Comparison of ENCODE assay signal across 9 cellular contexts in genomic region chr3:148379763-148380162, GRCh38.
DNase-seq lines count a peak whose midpoint lies in the region; ATAC-seq, FAIRE-seq and TF ChIP-seq lines count a peak whose summit lies in the region.
"Had no signal": no experiment of that assay in that cellular context is flagged by ENCODE, and none has a peak within 500 bp of the region (broad histone marks: within the 10 kb centered on the region; RNA-seq: fewer than 3 reads in every experiment).

No MANE protein-coding gene starts in this region.

- no peak overlapping the region for H3K9ac ChIP-seq in DND-41 (ENCODE audit: low read depth, low read length)

- FAIRE-seq in RCC 7860 (lab: Jason Lieb, UNC): peak; percentile 38

- ATAC-seq in DND-41 (ENCODE audit: insufficient read depth, low read depth): peak; percentile 42; the same call in 1 of the 3 replicates
- ATAC-seq in GM21360 (IDR thresholded peaks at IDR 0.05; ENCODE audit: unreplicated experiment): peak; percentile 98
- ATAC-seq in HG03460 (IDR thresholded peaks at IDR 0.05; ENCODE audit: unreplicated experiment): peak; percentile 87

- TF ChIP-seq CTCF in DND-41 (IDR thresholded peaks at IDR 0.05; ENCODE audit: borderline replicate concordance, extremely low read depth, low read length, poor library complexity, severe bottlenecking) (peak; percentile 47), fibroblast of the aortic adventitia (IDR thresholded peaks at IDR 0.05; ENCODE audit: insufficient read depth, low read length) (peak; percentile 66)

- no peaks in the 10 kb centered on the region for H3K9me3 ChIP-seq in DND-41 (ENCODE audit: insufficient read depth, low read length, severe bottlenecking)

- H3K4me2 ChIP-seq in DND-41 (ENCODE audit: insufficient read depth, low read length): no peak overlapping the region

- no peaks in the 10 kb centered on the region for H3K36me3 ChIP-seq in DND-41 (ENCODE audit: insufficient read depth, low read length)

- DNase-seq in DND-41: no peak
- peak; percentile 49 for DNase-seq in RCC 7860 (ENCODE audit: low spot score)
- peak; percentile 79 for DNase-seq in fibroblast of the aortic adventitia (ENCODE audit: low read depth)
- peak; percentile 20 for DNase-seq in putamen (ENCODE audit: low spot score)
- DNase-seq in amygdala (lab: John Stamatoyannopoulos, UW): no peak
- no peak for DNase-seq in NCI-H187 treated with DMSO at 0.1 percent for 48 hours (lab: John Stamatoyannopoulos, UW)
- DNase-seq: activated B cell treated with CpG ODN at 0.5 μM for 24 hours had no signal

- H3K4me3 ChIP-seq in DND-41 (ENCODE audit: low read depth in 1 of 2, low read length in 2 of 2) (no peak overlapping the region), fibroblast of the aortic adventitia (ENCODE audit: low read depth, low read length) (no peak overlapping the region)

- H3K27ac ChIP-seq in DND-41 (ENCODE audit: low read length): no peak overlapping the region

- H2AFZ ChIP-seq in DND-41 (ENCODE audit: low read depth, low read length): no peak overlapping the region

- no peaks in the 10 kb centered on the region for H3K79me2 ChIP-seq in DND-41 (ENCODE audit: insufficient read depth, low read length)

- H3K4me1 ChIP-seq in DND-41 (ENCODE audit: insufficient read depth, low read length): no peaks in the 10 kb centered on the region

- no peaks in the 10 kb centered on the region for H3K27me3 ChIP-seq in DND-41 (ENCODE audit: insufficient read depth, low read length, poor library complexity)

- H4K20me1 ChIP-seq in DND-41 (ENCODE audit: insufficient read depth, low read length): no peaks in the 10 kb centered on the region

Comparison
In these comparisons a context has a peak if more than half of its experiments do, and no peak if none do; other contexts are left out.
1. ATAC-seq: peak in every context shown above with its lines; median percentile 98 in GM21360; 87 in HG03460; 42 in DND-41.
2. DNase-seq: peak in RCC 7860 (single experiment), fibroblast of the aortic adventitia (single experiment) and putamen (single experiment); none in DND-41 (single experiment), amygdala (0 of 56) and NCI-H187 treated with DMSO at 0.1 percent for 48 hours (single experiment).